In genomic region chr7:3356173-3356572, GRCh38 we compare ENCODE assay signal across 32 cellular contexts.
"Had no signal": no experiment of that assay in that cellular context is flagged by ENCODE, and none has a peak within 500 bp of the region (broad histone marks: within the 10 kb centered on the region; RNA-seq: fewer than 3 reads in every experiment).

No MANE protein-coding gene starts in this region.

- H3K27ac Mint-ChIP-seq: activated B cell treated with CpG ODN at 0.5 μM for 24 hours; activated CD4-positive, alpha-beta memory T cell treated with anti-CD3 and anti-CD28 coated beads, Interleukin-2, amount 10 ng/mL, durations not matched to agents 7 days and 5 days; activated CD8-positive, alpha-beta memory T cell treated with anti-CD3 and anti-CD28 coated beads, Interleukin-2, amount 10 ng/mL, durations not matched to agents 7 days and 5 days; activated naive CD8-positive, alpha-beta T cell treated with anti-CD3 and anti-CD28 coated beads for 36 hours had no signal

- H3K9me3 ChIP-seq: Peyer's patch had no signal

- H3K4me1 ChIP-seq: Peyer's patch had no signal

- H3K36me3 ChIP-seq: brain microvascular endothelial cell, Peyer's patch had no signal

- H3K36me3 Mint-ChIP-seq: activated CD8-positive, alpha-beta memory T cell treated with anti-CD3 and anti-CD28 coated beads, Interleukin-2, amount 10 ng/mL, durations not matched to agents 7 days and 5 days; activated naive CD8-positive, alpha-beta T cell treated with anti-CD3 and anti-CD28 coated beads for 36 hours had no signal

- H3K9me3 Mint-ChIP-seq: activated B cell treated with CpG ODN at 0.5 μM for 24 hours; activated CD4-positive, alpha-beta memory T cell treated with anti-CD3 and anti-CD28 coated beads, Interleukin-2, amount 10 ng/mL, durations not matched to agents 7 days and 5 days; activated naive CD8-positive, alpha-beta T cell treated with anti-CD3 and anti-CD28 coated beads for 36 hours had no signal

- H3K4me3 ChIP-seq: K562, Peyer's patch had no signal

- H3K4me3 Mint-ChIP-seq: activated B cell treated with CpG ODN at 0.5 μM for 24 hours; activated CD4-positive, alpha-beta memory T cell treated with anti-CD3 and anti-CD28 coated beads, Interleukin-2, amount 10 ng/mL, durations not matched to agents 7 days and 5 days; activated CD8-positive, alpha-beta memory T cell treated with anti-CD3 and anti-CD28 coated beads, Interleukin-2, amount 10 ng/mL, durations not matched to agents 7 days and 5 days; activated naive CD8-positive, alpha-beta T cell treated with anti-CD3 and anti-CD28 coated beads for 36 hours had no signal

- DNase-seq: activated B cell treated with CpG ODN at 0.5 μM for 24 hours; activated CD4-positive, alpha-beta memory T cell treated with anti-CD3 and anti-CD28 coated beads, Interleukin-2, amount 10 ng/mL, durations not matched to agents 7 days and 5 days; activated CD4-positive, alpha-beta T cell treated with anti-CD3 and anti-CD28 coated beads for 4 hours; activated CD4-positive, CD25-positive, alpha-beta regulatory T cell treated with anti-CD3 and anti-CD28 coated beads, Interleukin-2, amount 50 U/mL, for 72 hours; activated CD8-positive, alpha-beta memory T cell treated with anti-CD3 and anti-CD28 coated beads for 24 hours; activated CD8-positive, alpha-beta memory T cell treated with anti-CD3 and anti-CD28 coated beads, Interleukin-2, amount 10 ng/mL, durations not matched to agents 7 days and 5 days; activated CD8-positive, alpha-beta memory T cell treated with anti-CD3 and anti-CD28 coated beads, Interleukin-2, amount 50 U/mL, for 48 hours; activated effector memory CD4-positive, alpha-beta T cell treated with Interleukin-2 at 50 U/mL for 16 hours; activated naive CD4-positive, alpha-beta T cell; activated naive CD4-positive, alpha-beta T cell treated with anti-CD3 and anti-CD28 coated beads, Interleukin-2, amount 50 U/mL, for 16 hours; activated naive CD8-positive, alpha-beta T cell treated with anti-CD3 and anti-CD28 coated beads for 36 hours; activated T-cell treated with anti-CD3 and anti-CD28 coated beads, Interleukin-2, amount 50 U/mL, for 48 hours; amniotic stem cell; aorta; brain microvascular endothelial cell; central memory CD4-positive, alpha-beta T cell; NCI-H1105; NCI-H1417 treated with DMSO at 0.1 percent for 48 hours; NCI-H2029; NCI-H2227 treated with DMSO at 0.1 percent for 48 hours; NCI-H446; NCI-H524 treated with DMSO at 0.1 percent for 48 hours; PC-3; Peyer's patch; RPMI8226; SHP77 treated with DMSO at 0.1 percent for 48 hours; SW 1271; T-helper 1 cell; T-helper 2 cell; T-helper 9 cell had no signal

- H3K4me1 Mint-ChIP-seq: activated B cell treated with CpG ODN at 0.5 μM for 24 hours; activated CD4-positive, alpha-beta memory T cell treated with anti-CD3 and anti-CD28 coated beads, Interleukin-2, amount 10 ng/mL, durations not matched to agents 7 days and 5 days; activated CD8-positive, alpha-beta memory T cell treated with anti-CD3 and anti-CD28 coated beads, Interleukin-2, amount 10 ng/mL, durations not matched to agents 7 days and 5 days; activated naive CD8-positive, alpha-beta T cell treated with anti-CD3 and anti-CD28 coated beads for 36 hours had no signal

- H3K27ac ChIP-seq: brain microvascular endothelial cell, Peyer's patch, VCaP had no signal

- H3K27me3 ChIP-seq: brain microvascular endothelial cell, Peyer's patch had no signal
